8 cellular contexts compared by ENCODE assay signal in the genomic region with DNA sequence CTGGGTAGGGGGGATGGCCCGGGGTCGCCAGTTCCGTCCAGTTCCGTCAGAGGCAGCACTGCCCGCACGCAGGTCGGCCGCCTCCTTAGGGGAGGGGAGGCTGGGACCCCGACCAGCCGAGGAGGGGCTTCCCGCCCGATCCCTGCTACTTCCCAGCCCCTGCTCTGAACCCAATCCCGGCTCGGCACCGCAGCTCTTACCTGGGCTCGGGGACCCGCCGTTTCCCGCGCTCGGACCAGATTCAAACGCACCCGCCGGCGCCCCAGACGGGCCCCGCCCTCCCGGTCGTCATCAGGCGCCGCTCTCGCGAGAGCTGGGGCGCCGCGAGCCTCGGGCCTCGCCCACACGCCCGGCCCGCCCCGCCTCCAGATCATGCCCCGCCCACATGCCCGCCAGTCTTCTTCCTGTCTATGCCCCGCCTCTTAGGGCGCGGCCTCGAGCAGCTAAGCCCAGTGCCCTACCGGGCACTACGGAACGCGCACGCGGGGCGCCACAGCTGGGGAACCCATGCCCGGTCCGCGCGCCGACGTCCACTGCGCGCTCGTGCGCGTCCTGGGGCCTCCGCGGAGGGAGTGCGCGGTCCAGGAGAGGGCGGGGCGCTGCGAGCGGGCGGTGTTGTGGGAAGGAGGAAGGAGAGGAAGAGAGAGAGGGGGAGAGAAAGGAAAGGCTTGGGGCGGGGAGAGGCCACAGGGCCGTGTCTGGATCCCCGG. TPM values are rescaled to one million over a fixed set of nuclear protein-coding genes. Genes with fewer than 3 reads are reported as not detected.
DNase-seq lines count a peak whose midpoint lies in the region; ATAC-seq, FAIRE-seq and TF ChIP-seq lines count a peak whose summit lies in the region.

A gene with protein sequence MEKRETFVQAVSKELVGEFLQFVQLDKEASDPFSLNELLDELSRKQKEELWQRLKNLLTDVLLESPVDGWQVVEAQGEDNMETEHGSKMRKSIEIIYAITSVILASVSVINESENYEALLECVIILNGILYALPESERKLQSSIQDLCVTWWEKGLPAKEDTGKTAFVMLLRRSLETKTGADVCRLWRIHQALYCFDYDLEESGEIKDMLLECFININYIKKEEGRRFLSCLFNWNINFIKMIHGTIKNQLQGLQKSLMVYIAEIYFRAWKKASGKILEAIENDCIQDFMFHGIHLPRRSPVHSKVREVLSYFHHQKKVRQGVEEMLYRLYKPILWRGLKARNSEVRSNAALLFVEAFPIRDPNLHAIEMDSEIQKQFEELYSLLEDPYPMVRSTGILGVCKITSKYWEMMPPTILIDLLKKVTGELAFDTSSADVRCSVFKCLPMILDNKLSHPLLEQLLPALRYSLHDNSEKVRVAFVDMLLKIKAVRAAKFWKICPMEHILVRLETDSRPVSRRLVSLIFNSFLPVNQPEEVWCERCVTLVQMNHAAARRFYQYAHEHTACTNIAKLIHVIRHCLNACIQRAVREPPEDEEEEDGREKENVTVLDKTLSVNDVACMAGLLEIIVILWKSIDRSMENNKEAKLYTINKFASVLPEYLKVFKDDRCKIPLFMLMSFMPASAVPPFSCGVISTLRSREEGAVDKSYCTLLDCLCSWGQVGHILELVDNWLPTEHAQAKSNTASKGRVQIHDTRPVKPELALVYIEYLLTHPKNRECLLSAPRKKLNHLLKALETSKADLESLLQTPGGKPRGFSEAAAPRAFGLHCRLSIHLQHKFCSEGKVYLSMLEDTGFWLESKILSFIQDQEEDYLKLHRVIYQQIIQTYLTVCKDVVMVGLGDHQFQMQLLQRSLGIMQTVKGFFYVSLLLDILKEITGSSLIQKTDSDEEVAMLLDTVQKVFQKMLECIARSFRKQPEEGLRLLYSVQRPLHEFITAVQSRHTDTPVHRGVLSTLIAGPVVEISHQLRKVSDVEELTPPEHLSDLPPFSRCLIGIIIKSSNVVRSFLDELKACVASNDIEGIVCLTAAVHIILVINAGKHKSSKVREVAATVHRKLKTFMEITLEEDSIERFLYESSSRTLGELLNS (minus strand): TSS at position 281 of the 710 bp plus-strand sequence. CDS start 2,905 bp downstream, outside the sequence.

- no peak for TF ChIP-seq CTCF in progenitor cell of endocrine pancreas (IDR thresholded peaks at IDR 0.05; ENCODE audit: unreplicated experiment)

- ATAC-seq in HG02852 (IDR thresholded peaks at IDR 0.05; ENCODE audit: unreplicated experiment) (peak; percentile 96), left cardiac atrium (peak; percentile 99)

- H3K4me1 Mint-ChIP-seq in progenitor cell of endocrine pancreas (ENCODE audit: low read depth): peaks cover 10% of the 10 kb centered on the region

- peak within 1 kb of the TSS; percentile 70 for H3K4me3 Mint-ChIP-seq in progenitor cell of endocrine pancreas (ENCODE audit: low read depth)

- H3K9me3 Mint-ChIP-seq in progenitor cell of endocrine pancreas (ENCODE audit: low read depth): peaks cover 3% of the 10 kb centered on the region

- intact Hi-C loops in left cardiac atrium (cut with DNase I): no loop called here

- peak within 1 kb of the TSS; percentile 81 for H3K27ac Mint-ChIP-seq in progenitor cell of endocrine pancreas

- no peaks in the 10 kb centered on the region for H3K27me3 Mint-ChIP-seq in progenitor cell of endocrine pancreas

- peak; percentile 92 for TF ChIP-seq POLR2A in GM12892 (IDR thresholded peaks at IDR 0.05; ENCODE audit: low read depth, low read length)

- FAIRE-seq in GM12892 (lab: Jason Lieb, UNC): peak; percentile 98

- peak; percentile 95 for DNase-seq in GM12892 (ENCODE audit: insufficient read length)
- DNase-seq in NCI-H146 (lab: John Stamatoyannopoulos, UW): peak; percentile 99
- peak; percentile 98 to 99 (median 98) for DNase-seq in T-helper 1 cell
- DNase-seq in amniotic epithelial cell (ENCODE audit: low read depth): peak; percentile 96
- DNase-seq in left cardiac atrium: peak; percentile 99
- peak; percentile 97 for DNase-seq in progenitor cell of endocrine pancreas (ENCODE audit: low spot score, unreplicated experiment)
- peak; percentile 99 for DNase-seq in ureter (ENCODE audit: low spot score)

- peaks cover 4% of the 10 kb centered on the region for H3K36me3 Mint-ChIP-seq in progenitor cell of endocrine pancreas (ENCODE audit: insufficient read depth)

RNA-seq across cellular contexts. Expression of the gene that starts here (rescaled TPM):
- polyA plus RNA-seq in GM12892 (2012; ENCODE audit: missing spikeins): 33.1 TPM
- total RNA-seq in left cardiac atrium (1 to 10 TPM; 6.4 to 8.6 TPM), progenitor cell of endocrine pancreas (28.3 and 33.6 TPM in 2 replicates), ureter (6.3 TPM)

Comparison
In these comparisons a context has a peak if more than half of its experiments do, and no peak if none do; other contexts are left out.
1. Peak in every context shown above with its lines: DNase-seq and ATAC-seq.